7 cellular contexts compared by ENCODE assay signal in genomic region chrY:18034097-18034814, GRCh38. TPM values are rescaled to one million over a fixed set of nuclear protein-coding genes. Genes with fewer than 3 reads are reported as not detected.
"Had no signal": no experiment of that assay in that cellular context is flagged by ENCODE, and none has a peak within 500 bp of the region (broad histone marks: within the 10 kb centered on the region; RNA-seq: fewer than 3 reads in every experiment).

No MANE protein-coding gene starts in this region.

RNA-seq across cellular contexts. Expression of gene CDY2A, which starts 8.7 kb away (rescaled TPM):
- total RNA-seq: K562, M059J, PC-3, Peyer's patch, RPMI7951, SJSA1 had no signal
- polyA plus RNA-seq: K562, SK-N-SH had no signal
